14 cellular contexts compared by ENCODE assay signal in the genomic region with DNA sequence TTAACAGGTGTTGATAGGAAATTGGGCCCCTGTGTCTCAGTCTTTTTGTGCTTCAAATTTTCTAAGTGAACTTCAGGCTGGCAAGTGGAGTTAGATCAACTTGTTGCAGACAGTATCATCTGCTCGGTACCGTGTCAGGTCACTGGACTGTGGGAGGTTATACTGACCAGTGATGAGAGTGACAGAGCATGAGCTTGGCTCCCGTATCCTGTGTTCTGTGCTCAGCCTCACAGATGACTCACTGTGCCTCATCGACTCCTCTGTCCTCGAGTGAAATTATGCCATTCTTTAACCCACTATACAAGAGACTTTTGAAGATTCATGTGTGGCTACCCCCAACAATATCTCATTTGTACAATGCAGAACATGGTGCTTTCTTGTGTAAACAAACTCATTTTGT. TPM values are rescaled to one million over a fixed set of nuclear protein-coding genes. Genes with fewer than 3 reads are reported as not detected.
DNase-seq lines count a peak whose midpoint lies in the region; ATAC-seq and TF ChIP-seq lines count a peak whose summit lies in the region.
"Had no signal": no experiment of that assay in that cellular context is flagged by ENCODE, and none has a peak within 500 bp of the region (broad histone marks: within the 10 kb centered on the region; RNA-seq: fewer than 3 reads in every experiment).

No MANE protein-coding gene starts in this region.

- no peaks in the 10 kb centered on the region for H3K9me3 ChIP-seq in RWPE2 (ENCODE audit: severe bottlenecking)
- H3K9me3 ChIP-seq: right atrium auricular region had no signal

- peaks cover 70% of the 10 kb centered on the region for H3K36me3 Mint-ChIP-seq in activated CD8-positive, alpha-beta memory T cell treated with anti-CD3 and anti-CD28 coated beads, Interleukin-2, amount 10 ng/mL, durations not matched to agents 7 days and 5 days
- H3K36me3 Mint-ChIP-seq: mesothelial cell of epicardium had no signal

- no peak overlapping the region for H3K4me3 ChIP-seq in RWPE2 (ENCODE audit: severe bottlenecking)
- H3K4me3 ChIP-seq: right atrium auricular region had no signal

- no peaks in the 10 kb centered on the region for H3K9me3 Mint-ChIP-seq in activated CD8-positive, alpha-beta memory T cell treated with anti-CD3 and anti-CD28 coated beads, Interleukin-2, amount 10 ng/mL, durations not matched to agents 7 days and 5 days (ENCODE audit: low read depth)
- H3K9me3 Mint-ChIP-seq: mesothelial cell of epicardium had no signal

- H3K36me3 ChIP-seq in RWPE2 (ENCODE audit: low read depth), result no peaks in the 10 kb centered on the region
- H3K36me3 ChIP-seq: right atrium auricular region had no signal

- H3K27ac ChIP-seq in RWPE2 (ENCODE audit: poor library complexity, severe bottlenecking), result no peak overlapping the region
- H3K27ac ChIP-seq: right atrium auricular region had no signal

- peak overlapping the region; percentile 91 for H3K27ac Mint-ChIP-seq in activated CD8-positive, alpha-beta memory T cell treated with anti-CD3 and anti-CD28 coated beads, Interleukin-2, amount 10 ng/mL, durations not matched to agents 7 days and 5 days
- H3K27ac Mint-ChIP-seq: mesothelial cell of epicardium had no signal

- ATAC-seq in activated CD8-positive, alpha-beta memory T cell treated with anti-CD3 and anti-CD28 coated beads, Interleukin-2, amount 10 ng/mL, durations not matched to agents 7 days and 5 days, result peak; percentile 40
- peak; percentile 58; the same call in 1 of the 3 replicates for ATAC-seq in RWPE2 (ENCODE audit: low read depth)
- no peak for ATAC-seq in GM21423 (IDR thresholded peaks at IDR 0.05; ENCODE audit: unreplicated experiment)

- H3K27me3 ChIP-seq in RWPE2 (ENCODE audit: insufficient read depth, poor library complexity, severe bottlenecking), result peaks cover 9% of the 10 kb centered on the region
- H3K27me3 ChIP-seq: right atrium auricular region had no signal

- H3K4me1 Mint-ChIP-seq in activated CD8-positive, alpha-beta memory T cell treated with anti-CD3 and anti-CD28 coated beads, Interleukin-2, amount 10 ng/mL, durations not matched to agents 7 days and 5 days, result peaks cover 61% of the 10 kb centered on the region
- H3K4me1 Mint-ChIP-seq: mesothelial cell of epicardium had no signal

- no peak for TF ChIP-seq CTCF in RWPE2 (IDR thresholded peaks at IDR 0.05; ENCODE audit: poor library complexity, severe bottlenecking)

- H3K27me3 Mint-ChIP-seq in activated CD8-positive, alpha-beta memory T cell treated with anti-CD3 and anti-CD28 coated beads, Interleukin-2, amount 10 ng/mL, durations not matched to agents 7 days and 5 days, result no peaks in the 10 kb centered on the region

- H3K4me1 ChIP-seq in RWPE2 (ENCODE audit: insufficient read depth, poor library complexity, severe bottlenecking), result no peaks in the 10 kb centered on the region
- H3K4me1 ChIP-seq: right atrium auricular region had no signal

- CTCF ChIA-PET in activated CD8-positive, alpha-beta memory T cell treated with anti-CD3 and anti-CD28 coated beads, Interleukin-2, amount 10 ng/mL, durations not matched to agents 7 days and 5 days (lab: Charles Lee), result interaction anchor here (1.0 to 12.2 kb wide), 5 partner anchors 9 to 116 kb away, joined by 3 to 171 read pairs (median 5); partner anchors contain the start of gene GRAP2

- peak overlapping the region; percentile 90 for H3K4me3 Mint-ChIP-seq in activated CD8-positive, alpha-beta memory T cell treated with anti-CD3 and anti-CD28 coated beads, Interleukin-2, amount 10 ng/mL, durations not matched to agents 7 days and 5 days
- H3K4me3 Mint-ChIP-seq: mesothelial cell of epicardium had no signal

- DNase-seq in activated CD8-positive, alpha-beta memory T cell treated with anti-CD3 and anti-CD28 coated beads, Interleukin-2, amount 10 ng/mL, durations not matched to agents 7 days and 5 days, result peak; percentile 74
- DNase-seq in activated CD8-positive, alpha-beta memory T cell treated with anti-CD3 and anti-CD28 coated beads for 24 hours, result no peak
- DNase-seq in RWPE2 (ENCODE audit: low spot score) (no peak), amniotic epithelial cell (ENCODE audit: low read depth) (peak; percentile 13), renal cortical epithelial cell (ENCODE audit: low read depth) (peak; percentile 30), SW480 (ENCODE audit: low spot score) (no peak), epidermal melanocyte (ENCODE audit: insufficient read length, low spot score) (no peak)
- DNase-seq: ACHN, GDM1, H7, MM.1S had no signal

RNA-seq across cellular contexts. Expression of gene GRAP2, which starts 7.9 kb away (rescaled TPM):
- total RNA-seq in activated CD8-positive, alpha-beta memory T cell treated with anti-CD3 and anti-CD28 coated beads, Interleukin-2, amount 10 ng/mL, durations not matched to agents 7 days and 5 days, result 100 to 1,000 TPM; 183 to 257 TPM
- not detected in 2 replicates for total RNA-seq in renal cortical epithelial cell
- total RNA-seq: mesothelial cell of epicardium had no signal

RNA-seq across cellular contexts. Expression of gene ENTHD1, which starts 15.2 kb away (rescaled TPM):
- total RNA-seq in activated CD8-positive, alpha-beta memory T cell treated with anti-CD3 and anti-CD28 coated beads, Interleukin-2, amount 10 ng/mL, durations not matched to agents 7 days and 5 days, result under 1 TPM; 0.21 to 0.41 TPM
- not detected in 2 replicates for total RNA-seq in renal cortical epithelial cell
- total RNA-seq: H7, mesothelial cell of epicardium, right atrium auricular region had no signal

RNA-seq across cellular contexts. Expression of gene TMA7B, which starts 51.5 kb away (rescaled TPM):
- total RNA-seq in activated CD8-positive, alpha-beta memory T cell treated with anti-CD3 and anti-CD28 coated beads, Interleukin-2, amount 10 ng/mL, durations not matched to agents 7 days and 5 days, result 10 to 100 TPM in 1 of 2 experiments, 1 to 10 TPM in 1; 5.1 to 11.0 TPM
- total RNA-seq in renal cortical epithelial cell, result not detected in 2 replicates
- total RNA-seq: H7, mesothelial cell of epicardium, right atrium auricular region had no signal

Comparison
In these comparisons a context has a peak if more than half of its experiments do, and no peak if none do; other contexts are left out.
1. DNase-seq: peak in activated CD8-positive, alpha-beta memory T cell treated with anti-CD3 and anti-CD28 coated beads, Interleukin-2, amount 10 ng/mL, durations not matched to agents 7 days and 5 days (single experiment), amniotic epithelial cell (single experiment) and renal cortical epithelial cell (single experiment); none in activated CD8-positive, alpha-beta memory T cell treated with anti-CD3 and anti-CD28 coated beads for 24 hours (single experiment), RWPE2 (single experiment), SW480 (single experiment) and epidermal melanocyte (single experiment).
2. RNA of gene GRAP2, which starts 7.9 kb away (total RNA-seq): 183 to 257 TPM in activated CD8-positive, alpha-beta memory T cell treated with anti-CD3 and anti-CD28 coated beads, Interleukin-2, amount 10 ng/mL, durations not matched to agents 7 days and 5 days; not detected in renal cortical epithelial cell; every median in the first group is over 100 times any median in the second.